Comparison of ENCODE assay signal across 8 cellular contexts in genomic region chr21:32411366-32412161, GRCh38. TPM values are rescaled to one million over a fixed set of nuclear protein-coding genes. Genes with fewer than 3 reads are reported as not detected.
DNase-seq lines count a peak whose midpoint lies in the region; ATAC-seq and TF ChIP-seq lines count a peak whose summit lies in the region.

No MANE protein-coding gene starts in this region.

- no peaks in the 10 kb centered on the region for H3K9me3 Mint-ChIP-seq in nephron progenitor cell

- H3K4me1 Mint-ChIP-seq in nephron progenitor cell: peaks cover 17% of the 10 kb centered on the region

- H3K4me1 ChIP-seq in NT2/D1 (ENCODE audit: insufficient read depth, insufficient read length): peaks cover 16% of the 10 kb centered on the region

- peaks cover 88% of the 10 kb centered on the region for H3K27me3 Mint-ChIP-seq in nephron progenitor cell (ENCODE audit: low read depth, poor library complexity)

- H3K27ac Mint-ChIP-seq in nephron progenitor cell: no peak overlapping the region

- peaks cover 67% of the 10 kb centered on the region for H3K27me3 ChIP-seq in NT2/D1 (ENCODE audit: insufficient read depth, insufficient read length)

- H3K9ac ChIP-seq in NT2/D1 (ENCODE audit: insufficient read length, low read depth): peak overlapping the region; percentile 87

- ATAC-seq in stimulated activated naive CD8-positive, alpha-beta T cell treated with anti-CD3 and anti-CD28 coated beads, Interleukin-15, Interleukin-2, amounts not matched to agents 100 U/mL and 50 U/mL, for 24 hours: peak; percentile 72

- no peaks in the 10 kb centered on the region for H3K36me3 Mint-ChIP-seq in nephron progenitor cell (ENCODE audit: low read depth)

- H3K9me3 ChIP-seq in NT2/D1 (ENCODE audit: insufficient read depth, low read length): no peaks in the 10 kb centered on the region

- in situ Hi-C loops in G401 (cut with HindIII; ENCODE audit: low sequenced_read_pairs): no loop called here

- no peaks in the 10 kb centered on the region for H3K36me3 ChIP-seq in NT2/D1 (ENCODE audit: insufficient read depth, insufficient read length, low read length)

- peak overlapping the region; percentile 65 for H3K4me3 ChIP-seq in NT2/D1 (ENCODE audit: insufficient read length, low read depth)
- peak overlapping the region; percentile 81 for H3K4me3 ChIP-seq in fibroblast of villous mesenchyme (ENCODE audit: low read depth, low read length)

- DNase-seq in G401 (ENCODE audit: low spot score): peak; percentile 77
- no peak for DNase-seq in NT2/D1 (ENCODE audit: low read depth, low spot score)
- DNase-seq in activated effector memory CD4-positive, alpha-beta T cell treated with Interleukin-2 at 50 U/mL for 16 hours: peak; percentile 67
- peak; percentile 90 for DNase-seq in fibroblast of villous mesenchyme (ENCODE audit: low read depth)
- peak; percentile 41 for DNase-seq in nephron progenitor cell
- DNase-seq in stimulated activated naive CD8-positive, alpha-beta T cell treated with anti-CD3 and anti-CD28 coated beads, Interleukin-15, Interleukin-2, amounts not matched to agents 100 U/mL and 50 U/mL, for 24 hours: peak; percentile 78
- no peak for DNase-seq in NCI-H2107 treated with DMSO at 0.1 percent for 48 hours (lab: John Stamatoyannopoulos, UW; ENCODE audit: unreplicated experiment)
- DNase-seq in DMS114 treated with DMSO at 0.1 percent for 48 hours (lab: John Stamatoyannopoulos, UW; ENCODE audit: unreplicated experiment): no peak

- H3K4me3 Mint-ChIP-seq in nephron progenitor cell: peak overlapping the region; percentile 78

- TF ChIP-seq CTCF in fibroblast of villous mesenchyme (IDR thresholded peaks at IDR 0.05; ENCODE audit: insufficient read depth, low read depth, low read length): no peak
- no peak for TF ChIP-seq CTCF in nephron progenitor cell (IDR thresholded peaks at IDR 0.05)

RNA-seq across cellular contexts. Expression of gene EVA1C, which starts 0.9 kb away (rescaled TPM):
- 2.3 TPM in 1 of 2 replicates, not detected in the other for total RNA-seq in G401 (2014; rRNA removed; shearing (Covaris generic))
- total RNA-seq in fibroblast of villous mesenchyme: 8.4 and 10.8 TPM in 2 replicates

RNA-seq across cellular contexts. Expression of gene URB1, which starts 18.8 kb away (rescaled TPM):
- total RNA-seq in G401 (2014; rRNA removed; shearing (Covaris generic)): 12.6 and 20.9 TPM in 2 replicates
- total RNA-seq in fibroblast of villous mesenchyme: 17.4 and 37.1 TPM in 2 replicates

Comparison
In these comparisons a context has a peak if more than half of its experiments do, and no peak if none do; other contexts are left out.
1. DNase-seq: peak in G401 (single experiment), activated effector memory CD4-positive, alpha-beta T cell treated with Interleukin-2 at 50 U/mL for 16 hours (single experiment), fibroblast of villous mesenchyme (single experiment), nephron progenitor cell (single experiment) and stimulated activated naive CD8-positive, alpha-beta T cell treated with anti-CD3 and anti-CD28 coated beads, Interleukin-15, Interleukin-2, amounts not matched to agents 100 U/mL and 50 U/mL, for 24 hours (single experiment); none in NT2/D1 (single experiment), NCI-H2107 treated with DMSO at 0.1 percent for 48 hours (single experiment) and DMS114 treated with DMSO at 0.1 percent for 48 hours (single experiment).